Comparison of ENCODE assay signal across 21 cellular contexts in the genomic region with DNA sequence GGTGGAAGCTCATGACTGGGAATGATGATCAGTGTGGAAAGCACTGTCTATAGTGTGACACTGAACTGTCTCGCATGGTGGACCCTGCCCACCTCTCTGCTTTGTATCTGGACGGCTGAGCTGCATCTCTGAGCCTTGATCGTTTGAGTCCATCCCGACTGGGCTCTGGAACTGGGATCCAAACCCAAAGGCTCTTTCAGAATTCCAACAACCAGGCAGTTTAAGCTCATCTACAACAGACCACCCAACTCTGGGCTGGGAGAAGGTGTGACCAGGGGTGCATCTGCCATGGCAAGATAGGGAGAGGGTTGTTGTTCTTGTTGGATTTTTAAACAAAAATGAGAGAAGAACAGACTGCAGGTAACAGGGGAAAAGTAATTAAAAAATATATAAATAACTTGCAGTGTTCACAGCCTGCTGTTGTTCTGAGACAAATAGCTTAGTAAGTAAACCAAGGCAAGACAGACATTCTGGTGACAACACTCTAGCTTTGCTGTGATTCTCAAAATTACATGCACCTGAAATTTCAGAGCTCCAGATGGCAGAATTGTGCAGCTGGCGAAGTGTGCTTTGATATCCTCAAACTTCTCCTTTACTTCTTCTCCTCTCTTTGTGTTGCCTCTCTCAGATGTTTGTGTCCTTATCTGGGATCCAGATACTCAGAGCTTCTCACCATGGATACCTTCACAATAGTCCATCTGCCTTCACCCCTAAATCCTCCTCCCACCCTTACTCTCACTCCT.
"Had no signal": no experiment of that assay in that cellular context is flagged by ENCODE, and none has a peak within 500 bp of the region (broad histone marks: within the 10 kb centered on the region; RNA-seq: fewer than 3 reads in every experiment).

No MANE protein-coding gene starts in this region.

- DNase-seq: activated CD4-positive, alpha-beta T cell treated with anti-CD3 and anti-CD28 coated beads, Interleukin-2, amount 50 U/mL, for 1 hour; activated CD4-positive, CD25-positive, alpha-beta regulatory T cell treated with anti-CD3 and anti-CD28 coated beads, Interleukin-2, amount 50 U/mL, for 72 hours; activated CD8-positive, alpha-beta T cell treated with anti-CD3 and anti-CD28 coated beads, Interleukin-2, amount 10 ng/mL, durations not matched to agents 7 days and 5 days; activated gamma-delta T cell; activated naive CD4-positive, alpha-beta T cell treated with anti-CD3 and anti-CD28 coated beads, Interleukin-2, amount 50 U/mL, for 16 hours; anterior cingulate cortex; body of pancreas; effector CD8-positive, alpha-beta T cell; esophagus squamous epithelium; gastrocnemius medialis; hippocampal formation; mesenchymal stem cell; mucosa of descending colon; nephron progenitor cell; nucleus accumbens; small intestine; stimulated activated CD4-positive, alpha-beta T cell treated with anti-CD3 and anti-CD28 coated beads, Interleukin-15, amount 100 ng/mL, for 24 hours; stomach; WERI-Rb-1 had no signal

- H3K4me3 ChIP-seq: body of pancreas, esophagus squamous epithelium, gastrocnemius medialis, mucosa of descending colon, stomach, suprapubic skin, tibial nerve had no signal

- H3K4me1 ChIP-seq: body of pancreas, gastrocnemius medialis, suprapubic skin, tibial nerve had no signal

- H3K9me3 ChIP-seq: gastrocnemius medialis had no signal

- H3K36me3 ChIP-seq: esophagus squamous epithelium, gastrocnemius medialis, stomach, suprapubic skin, tibial nerve, WERI-Rb-1 had no signal

- H3K27me3 ChIP-seq: body of pancreas, esophagus squamous epithelium, gastrocnemius medialis, stomach, suprapubic skin, tibial nerve had no signal

- H3K27ac ChIP-seq: body of pancreas, esophagus squamous epithelium, gastrocnemius medialis, stomach, suprapubic skin, tibial nerve, WERI-Rb-1 had no signal
